Comparison of ENCODE assay signal across 1 cellular context in the genomic region with DNA sequence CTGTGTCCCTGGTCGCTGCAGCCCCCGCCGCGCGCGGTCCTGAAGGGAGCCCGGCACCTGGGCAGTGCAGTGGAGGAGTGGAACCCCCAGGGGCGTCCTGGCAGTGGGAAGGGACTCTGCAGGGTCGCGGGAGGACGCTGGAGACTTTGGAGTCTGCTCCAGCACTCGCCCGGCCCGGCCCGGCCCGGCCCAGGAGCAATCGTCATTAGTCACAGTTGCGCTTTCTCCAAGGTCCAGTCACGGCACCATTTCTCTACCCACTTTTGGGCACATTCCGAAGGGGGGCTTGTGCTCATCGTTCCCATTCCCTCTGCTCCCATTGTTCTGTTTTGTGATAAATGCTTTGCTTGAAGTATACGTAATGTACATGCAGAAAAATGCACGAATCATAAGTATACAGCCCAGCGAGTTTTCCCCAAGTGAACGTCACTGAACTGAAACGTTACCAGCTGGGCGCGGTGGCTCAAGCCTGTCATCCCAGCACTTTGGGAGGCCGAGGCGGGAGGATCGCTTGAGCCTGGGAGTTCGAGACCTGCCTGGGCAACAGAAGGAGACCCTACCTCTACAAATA.
TF ChIP-seq lines count a peak whose summit lies in the region.

No MANE protein-coding gene starts in this region.

TF ChIP-seq in HEK293, 187 proteins besides CTCF, POLR2A, EP300 and RAD21 (continued from another document and continues in another):
- TF ChIP-seq, protein P1, sequence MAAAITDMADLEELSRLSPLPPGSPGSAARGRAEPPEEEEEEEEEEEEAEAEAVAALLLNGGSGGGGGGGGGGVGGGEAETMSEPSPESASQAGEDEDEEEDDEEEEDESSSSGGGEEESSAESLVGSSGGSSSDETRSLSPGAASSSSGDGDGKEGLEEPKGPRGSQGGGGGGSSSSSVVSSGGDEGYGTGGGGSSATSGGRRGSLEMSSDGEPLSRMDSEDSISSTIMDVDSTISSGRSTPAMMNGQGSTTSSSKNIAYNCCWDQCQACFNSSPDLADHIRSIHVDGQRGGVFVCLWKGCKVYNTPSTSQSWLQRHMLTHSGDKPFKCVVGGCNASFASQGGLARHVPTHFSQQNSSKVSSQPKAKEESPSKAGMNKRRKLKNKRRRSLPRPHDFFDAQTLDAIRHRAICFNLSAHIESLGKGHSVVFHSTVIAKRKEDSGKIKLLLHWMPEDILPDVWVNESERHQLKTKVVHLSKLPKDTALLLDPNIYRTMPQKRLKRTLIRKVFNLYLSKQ (tag by site-specific recombination; IDR thresholded peaks at IDR 0.05; ENCODE audit: borderline replicate concordance) = no peak
- TF ChIP-seq, protein P2, sequence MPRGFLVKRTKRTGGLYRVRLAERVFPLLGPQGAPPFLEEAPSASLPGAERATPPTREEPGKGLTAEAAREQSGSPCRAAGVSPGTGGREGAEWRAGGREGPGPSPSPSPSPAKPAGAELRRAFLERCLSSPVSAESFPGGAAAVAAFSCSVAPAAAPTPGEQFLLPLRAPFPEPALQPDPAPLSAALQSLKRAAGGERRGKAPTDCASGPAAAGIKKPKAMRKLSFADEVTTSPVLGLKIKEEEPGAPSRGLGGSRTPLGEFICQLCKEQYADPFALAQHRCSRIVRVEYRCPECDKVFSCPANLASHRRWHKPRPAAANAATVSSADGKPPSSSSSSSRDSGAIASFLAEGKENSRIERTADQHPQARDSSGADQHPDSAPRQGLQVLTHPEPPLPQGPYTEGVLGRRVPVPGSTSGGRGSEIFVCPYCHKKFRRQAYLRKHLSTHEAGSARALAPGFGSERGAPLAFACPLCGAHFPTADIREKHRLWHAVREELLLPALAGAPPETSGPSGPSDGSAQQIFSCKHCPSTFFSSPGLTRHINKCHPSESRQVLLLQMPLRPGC (tag by site-specific recombination; IDR thresholded peaks at IDR 0.05) = peak; percentile 45; the same call in 1 of the 2 replicates
- TF ChIP-seq ZNF350 (tag by site-specific recombination; IDR thresholded peaks at IDR 0.05) (no peak), ZXDB (tag by site-specific recombination; IDR thresholded peaks at IDR 0.05) (0 out of 2 replicates have a peak, but pooled peaks have one; percentile 12), ZNF521 (tag by site-specific recombination; IDR thresholded peaks at IDR 0.05) (no peak), ZNF174 (tag by site-specific recombination; IDR thresholded peaks at IDR 0.05) (no peak), ZIC2 (tag by site-specific recombination; IDR thresholded peaks at IDR 0.05) (peak; percentile 34; the same call in 1 of the 2 replicates), ZNF600 (tag by site-specific recombination; IDR thresholded peaks at IDR 0.05) (peak; percentile 44; the same call in 1 of the 2 replicates), ZNF596 (tag by site-specific recombination; IDR thresholded peaks at IDR 0.05) (0 out of 2 replicates have a peak, but pooled peaks have one; percentile 0), ZNF555 (tag by site-specific recombination; conservative IDR thresholded peaks at IDR 0.05) (no peak), ZBTB8A (tag by site-specific recombination; IDR thresholded peaks at IDR 0.05) (peak; percentile 32), ZBTB1 (tag by site-specific recombination; IDR thresholded peaks at IDR 0.05) (no peak), ZBTB17 (tag by site-specific recombination; IDR thresholded peaks at IDR 0.05) (peak; percentile 37), SP7 (tag by site-specific recombination; IDR thresholded peaks at IDR 0.05) (no peak), ZNF211 (tag by site-specific recombination; IDR thresholded peaks at IDR 0.05; ENCODE audit: low read depth) (no peak), KLF8 (tag by site-specific recombination; IDR thresholded peaks at IDR 0.05) (0 out of 2 replicates have a peak, but pooled peaks have one; percentile 14), SALL2 (tag by site-specific recombination; IDR thresholded peaks at IDR 0.05; ENCODE audit: borderline replicate concordance) (no peak), ZNF623 (tag by site-specific recombination; IDR thresholded peaks at IDR 0.05) (no peak), ZNF629 (tag by site-specific recombination; IDR thresholded peaks at IDR 0.05) (peak; percentile 58), ZNF184 (tag by site-specific recombination; IDR thresholded peaks at IDR 0.05) (no peak), PRDM1 (tag by site-specific recombination; IDR thresholded peaks at IDR 0.05) (no peak), ZNF76 (tag by site-specific recombination; IDR thresholded peaks at IDR 0.05; ENCODE audit: borderline replicate concordance, low read depth) (no peak), ZNF292 (tag by site-specific recombination; IDR thresholded peaks at IDR 0.05; ENCODE audit: borderline replicate concordance, low read depth) (no peak), ZBTB48 (tag by site-specific recombination; IDR thresholded peaks at IDR 0.05) (peak; percentile 53; the same call in 1 of the 2 replicates), ZBTB20 (tag by site-specific recombination; IDR thresholded peaks at IDR 0.05) (peak; percentile 80; the same call in 1 of the 2 replicates), SP2 (tag by site-specific recombination; IDR thresholded peaks at IDR 0.05) (peak; percentile 59), ZNF544 (tag by site-specific recombination; IDR thresholded peaks at IDR 0.05) (no peak)
- TF ChIP-seq, protein P3, sequence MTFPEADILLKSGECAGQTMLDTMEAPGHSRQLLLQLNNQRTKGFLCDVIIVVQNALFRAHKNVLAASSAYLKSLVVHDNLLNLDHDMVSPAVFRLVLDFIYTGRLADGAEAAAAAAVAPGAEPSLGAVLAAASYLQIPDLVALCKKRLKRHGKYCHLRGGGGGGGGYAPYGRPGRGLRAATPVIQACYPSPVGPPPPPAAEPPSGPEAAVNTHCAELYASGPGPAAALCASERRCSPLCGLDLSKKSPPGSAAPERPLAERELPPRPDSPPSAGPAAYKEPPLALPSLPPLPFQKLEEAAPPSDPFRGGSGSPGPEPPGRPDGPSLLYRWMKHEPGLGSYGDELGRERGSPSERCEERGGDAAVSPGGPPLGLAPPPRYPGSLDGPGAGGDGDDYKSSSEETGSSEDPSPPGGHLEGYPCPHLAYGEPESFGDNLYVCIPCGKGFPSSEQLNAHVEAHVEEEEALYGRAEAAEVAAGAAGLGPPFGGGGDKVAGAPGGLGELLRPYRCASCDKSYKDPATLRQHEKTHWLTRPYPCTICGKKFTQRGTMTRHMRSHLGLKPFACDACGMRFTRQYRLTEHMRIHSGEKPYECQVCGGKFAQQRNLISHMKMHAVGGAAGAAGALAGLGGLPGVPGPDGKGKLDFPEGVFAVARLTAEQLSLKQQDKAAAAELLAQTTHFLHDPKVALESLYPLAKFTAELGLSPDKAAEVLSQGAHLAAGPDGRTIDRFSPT (tag by site-specific recombination; IDR thresholded peaks at IDR 0.05) = no peak
- TF ChIP-seq, protein P4, sequence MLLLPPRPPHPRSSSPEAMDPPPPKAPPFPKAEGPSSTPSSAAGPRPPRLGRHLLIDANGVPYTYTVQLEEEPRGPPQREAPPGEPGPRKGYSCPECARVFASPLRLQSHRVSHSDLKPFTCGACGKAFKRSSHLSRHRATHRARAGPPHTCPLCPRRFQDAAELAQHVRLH (tag by site-specific recombination; IDR thresholded peaks at IDR 0.05) = no peak
- TF ChIP-seq, protein P5, sequence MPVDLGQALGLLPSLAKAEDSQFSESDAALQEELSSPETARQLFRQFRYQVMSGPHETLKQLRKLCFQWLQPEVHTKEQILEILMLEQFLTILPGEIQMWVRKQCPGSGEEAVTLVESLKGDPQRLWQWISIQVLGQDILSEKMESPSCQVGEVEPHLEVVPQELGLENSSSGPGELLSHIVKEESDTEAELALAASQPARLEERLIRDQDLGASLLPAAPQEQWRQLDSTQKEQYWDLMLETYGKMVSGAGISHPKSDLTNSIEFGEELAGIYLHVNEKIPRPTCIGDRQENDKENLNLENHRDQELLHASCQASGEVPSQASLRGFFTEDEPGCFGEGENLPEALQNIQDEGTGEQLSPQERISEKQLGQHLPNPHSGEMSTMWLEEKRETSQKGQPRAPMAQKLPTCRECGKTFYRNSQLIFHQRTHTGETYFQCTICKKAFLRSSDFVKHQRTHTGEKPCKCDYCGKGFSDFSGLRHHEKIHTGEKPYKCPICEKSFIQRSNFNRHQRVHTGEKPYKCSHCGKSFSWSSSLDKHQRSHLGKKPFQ (tag by site-specific recombination; IDR thresholded peaks at IDR 0.05) = no peak
- TF ChIP-seq, protein P6, sequence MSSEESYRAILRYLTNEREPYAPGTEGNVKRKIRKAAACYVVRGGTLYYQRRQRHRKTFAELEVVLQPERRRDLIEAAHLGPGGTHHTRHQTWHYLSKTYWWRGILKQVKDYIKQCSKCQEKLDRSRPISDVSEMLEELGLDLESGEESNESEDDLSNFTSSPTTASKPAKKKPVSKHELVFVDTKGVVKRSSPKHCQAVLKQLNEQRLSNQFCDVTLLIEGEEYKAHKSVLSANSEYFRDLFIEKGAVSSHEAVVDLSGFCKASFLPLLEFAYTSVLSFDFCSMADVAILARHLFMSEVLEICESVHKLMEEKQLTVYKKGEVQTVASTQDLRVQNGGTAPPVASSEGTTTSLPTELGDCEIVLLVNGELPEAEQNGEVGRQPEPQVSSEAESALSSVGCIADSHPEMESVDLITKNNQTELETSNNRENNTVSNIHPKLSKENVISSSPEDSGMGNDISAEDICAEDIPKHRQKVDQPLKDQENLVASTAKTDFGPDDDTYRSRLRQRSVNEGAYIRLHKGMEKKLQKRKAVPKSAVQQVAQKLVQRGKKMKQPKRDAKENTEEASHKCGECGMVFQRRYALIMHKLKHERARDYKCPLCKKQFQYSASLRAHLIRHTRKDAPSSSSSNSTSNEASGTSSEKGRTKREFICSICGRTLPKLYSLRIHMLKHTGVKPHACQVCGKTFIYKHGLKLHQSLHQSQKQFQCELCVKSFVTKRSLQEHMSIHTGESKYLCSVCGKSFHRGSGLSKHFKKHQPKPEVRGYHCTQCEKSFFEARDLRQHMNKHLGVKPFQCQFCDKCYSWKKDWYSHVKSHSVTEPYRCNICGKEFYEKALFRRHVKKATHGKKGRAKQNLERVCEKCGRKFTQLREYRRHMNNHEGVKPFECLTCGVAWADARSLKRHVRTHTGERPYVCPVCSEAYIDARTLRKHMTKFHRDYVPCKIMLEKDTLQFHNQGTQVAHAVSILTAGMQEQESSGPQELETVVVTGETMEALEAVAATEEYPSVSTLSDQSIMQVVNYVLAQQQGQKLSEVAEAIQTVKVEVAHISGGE (tag by site-specific recombination; conservative IDR thresholded peaks at IDR 0.05; ENCODE audit: low read depth) = peak; percentile 36; the same call in 1 of the 2 replicates
- TF ChIP-seq, protein P7, sequence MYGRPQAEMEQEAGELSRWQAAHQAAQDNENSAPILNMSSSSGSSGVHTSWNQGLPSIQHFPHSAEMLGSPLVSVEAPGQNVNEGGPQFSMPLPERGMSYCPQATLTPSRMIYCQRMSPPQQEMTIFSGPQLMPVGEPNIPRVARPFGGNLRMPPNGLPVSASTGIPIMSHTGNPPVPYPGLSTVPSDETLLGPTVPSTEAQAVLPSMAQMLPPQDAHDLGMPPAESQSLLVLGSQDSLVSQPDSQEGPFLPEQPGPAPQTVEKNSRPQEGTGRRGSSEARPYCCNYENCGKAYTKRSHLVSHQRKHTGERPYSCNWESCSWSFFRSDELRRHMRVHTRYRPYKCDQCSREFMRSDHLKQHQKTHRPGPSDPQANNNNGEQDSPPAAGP (tag by site-specific recombination; IDR thresholded peaks at IDR 0.05) = peak; percentile 46; the same call in 1 of the 2 replicates
- TF ChIP-seq, protein P8, sequence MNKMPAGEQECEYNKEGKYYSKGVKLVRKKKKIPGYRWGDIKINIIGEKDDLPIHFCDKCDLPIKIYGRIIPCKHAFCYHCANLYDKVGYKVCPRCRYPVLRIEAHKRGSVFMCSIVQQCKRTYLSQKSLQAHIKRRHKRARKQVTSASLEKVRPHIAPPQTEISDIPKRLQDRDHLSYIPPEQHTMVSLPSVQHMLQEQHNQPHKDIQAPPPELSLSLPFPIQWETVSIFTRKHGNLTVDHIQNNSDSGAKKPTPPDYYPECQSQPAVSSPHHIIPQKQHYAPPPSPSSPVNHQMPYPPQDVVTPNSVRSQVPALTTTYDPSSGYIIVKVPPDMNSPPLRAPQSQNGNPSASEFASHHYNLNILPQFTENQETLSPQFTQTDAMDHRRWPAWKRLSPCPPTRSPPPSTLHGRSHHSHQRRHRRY (tag by site-specific recombination; IDR thresholded peaks at IDR 0.05) = no peak
- TF ChIP-seq, protein P9, sequence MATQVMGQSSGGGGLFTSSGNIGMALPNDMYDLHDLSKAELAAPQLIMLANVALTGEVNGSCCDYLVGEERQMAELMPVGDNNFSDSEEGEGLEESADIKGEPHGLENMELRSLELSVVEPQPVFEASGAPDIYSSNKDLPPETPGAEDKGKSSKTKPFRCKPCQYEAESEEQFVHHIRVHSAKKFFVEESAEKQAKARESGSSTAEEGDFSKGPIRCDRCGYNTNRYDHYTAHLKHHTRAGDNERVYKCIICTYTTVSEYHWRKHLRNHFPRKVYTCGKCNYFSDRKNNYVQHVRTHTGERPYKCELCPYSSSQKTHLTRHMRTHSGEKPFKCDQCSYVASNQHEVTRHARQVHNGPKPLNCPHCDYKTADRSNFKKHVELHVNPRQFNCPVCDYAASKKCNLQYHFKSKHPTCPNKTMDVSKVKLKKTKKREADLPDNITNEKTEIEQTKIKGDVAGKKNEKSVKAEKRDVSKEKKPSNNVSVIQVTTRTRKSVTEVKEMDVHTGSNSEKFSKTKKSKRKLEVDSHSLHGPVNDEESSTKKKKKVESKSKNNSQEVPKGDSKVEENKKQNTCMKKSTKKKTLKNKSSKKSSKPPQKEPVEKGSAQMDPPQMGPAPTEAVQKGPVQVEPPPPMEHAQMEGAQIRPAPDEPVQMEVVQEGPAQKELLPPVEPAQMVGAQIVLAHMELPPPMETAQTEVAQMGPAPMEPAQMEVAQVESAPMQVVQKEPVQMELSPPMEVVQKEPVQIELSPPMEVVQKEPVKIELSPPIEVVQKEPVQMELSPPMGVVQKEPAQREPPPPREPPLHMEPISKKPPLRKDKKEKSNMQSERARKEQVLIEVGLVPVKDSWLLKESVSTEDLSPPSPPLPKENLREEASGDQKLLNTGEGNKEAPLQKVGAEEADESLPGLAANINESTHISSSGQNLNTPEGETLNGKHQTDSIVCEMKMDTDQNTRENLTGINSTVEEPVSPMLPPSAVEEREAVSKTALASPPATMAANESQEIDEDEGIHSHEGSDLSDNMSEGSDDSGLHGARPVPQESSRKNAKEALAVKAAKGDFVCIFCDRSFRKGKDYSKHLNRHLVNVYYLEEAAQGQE (tag by site-specific recombination; IDR thresholded peaks at IDR 0.05) = no peak
- TF ChIP-seq, protein P10, sequence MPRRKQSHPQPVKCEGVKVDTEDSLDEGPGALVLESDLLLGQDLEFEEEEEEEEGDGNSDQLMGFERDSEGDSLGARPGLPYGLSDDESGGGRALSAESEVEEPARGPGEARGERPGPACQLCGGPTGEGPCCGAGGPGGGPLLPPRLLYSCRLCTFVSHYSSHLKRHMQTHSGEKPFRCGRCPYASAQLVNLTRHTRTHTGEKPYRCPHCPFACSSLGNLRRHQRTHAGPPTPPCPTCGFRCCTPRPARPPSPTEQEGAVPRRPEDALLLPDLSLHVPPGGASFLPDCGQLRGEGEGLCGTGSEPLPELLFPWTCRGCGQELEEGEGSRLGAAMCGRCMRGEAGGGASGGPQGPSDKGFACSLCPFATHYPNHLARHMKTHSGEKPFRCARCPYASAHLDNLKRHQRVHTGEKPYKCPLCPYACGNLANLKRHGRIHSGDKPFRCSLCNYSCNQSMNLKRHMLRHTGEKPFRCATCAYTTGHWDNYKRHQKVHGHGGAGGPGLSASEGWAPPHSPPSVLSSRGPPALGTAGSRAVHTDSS (tag by site-specific recombination; IDR thresholded peaks at IDR 0.05) = no peak
